In the genomic region with DNA sequence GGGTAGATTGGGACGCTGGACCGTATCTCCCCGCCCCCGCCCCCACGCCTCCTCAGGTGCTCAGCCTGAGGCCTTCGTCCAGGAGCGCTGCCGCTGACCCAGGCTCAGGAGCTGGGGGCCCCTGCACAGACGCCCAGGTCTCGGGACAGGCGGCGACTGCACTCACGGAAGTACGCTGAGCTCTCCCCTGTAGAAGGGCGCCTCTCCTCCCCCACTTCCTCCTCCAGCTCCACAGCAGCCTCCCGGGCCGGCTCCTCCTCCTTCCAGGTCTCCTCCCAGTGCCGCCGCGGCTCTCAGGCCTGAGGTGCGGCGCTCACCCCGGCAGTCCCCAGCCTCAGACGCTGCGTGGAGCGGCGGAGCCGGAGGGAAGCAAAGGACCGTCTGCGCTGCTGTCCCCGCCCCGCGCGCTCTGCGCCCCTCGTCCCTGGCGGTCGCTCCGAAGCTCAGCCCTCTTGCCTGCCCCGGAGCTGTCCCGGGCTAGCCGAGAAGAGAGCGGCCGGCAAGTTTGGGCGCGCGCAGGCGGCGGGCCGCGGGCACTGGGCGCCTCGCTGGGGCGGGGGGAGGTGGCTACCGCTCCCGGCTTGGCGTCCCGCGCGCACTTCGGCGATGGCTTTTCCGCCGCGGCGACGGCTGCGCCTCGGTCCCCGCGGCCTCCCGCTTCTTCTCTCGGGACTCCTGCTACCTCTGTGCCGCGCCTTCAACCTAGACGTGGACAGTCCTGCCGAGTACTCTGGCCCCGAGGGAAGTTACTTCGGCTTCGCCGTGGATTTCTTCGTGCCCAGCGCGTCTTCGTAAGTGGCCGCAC, we compare ENCODE assay signal across 1 cellular context.
TF ChIP-seq lines count a peak whose summit lies in the region.

A gene (plus strand): TSS at position 324 of the 805 bp plus-strand sequence. CDS start 283 bp downstream, at position 607.

TF ChIP-seq in HepG2, 621 proteins besides CTCF, POLR2A, EP300 and RAD21 (continued from another document and continues in another):
- TF ChIP-seq, protein P1, sequence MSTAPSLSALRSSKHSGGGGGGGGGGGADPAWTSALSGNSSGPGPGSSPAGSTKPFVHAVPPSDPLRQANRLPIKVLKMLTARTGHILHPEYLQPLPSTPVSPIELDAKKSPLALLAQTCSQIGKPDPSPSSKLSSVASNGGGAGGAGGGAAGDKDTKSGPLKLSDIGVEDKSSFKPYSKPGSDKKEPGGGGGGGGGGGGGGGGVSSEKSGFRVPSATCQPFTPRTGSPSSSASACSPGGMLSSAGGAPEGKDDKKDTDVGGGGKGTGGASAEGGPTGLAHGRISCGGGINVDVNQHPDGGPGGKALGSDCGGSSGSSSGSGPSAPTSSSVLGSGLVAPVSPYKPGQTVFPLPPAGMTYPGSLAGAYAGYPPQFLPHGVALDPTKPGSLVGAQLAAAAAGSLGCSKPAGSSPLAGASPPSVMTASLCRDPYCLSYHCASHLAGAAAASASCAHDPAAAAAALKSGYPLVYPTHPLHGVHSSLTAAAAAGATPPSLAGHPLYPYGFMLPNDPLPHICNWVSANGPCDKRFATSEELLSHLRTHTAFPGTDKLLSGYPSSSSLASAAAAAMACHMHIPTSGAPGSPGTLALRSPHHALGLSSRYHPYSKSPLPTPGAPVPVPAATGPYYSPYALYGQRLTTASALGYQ (CRISPR knock-in tag; IDR thresholded peaks at IDR 0.05), result peak; percentile 68
- TF ChIP-seq ZBTB20 (CRISPR knock-in tag; IDR thresholded peaks at IDR 0.05; ENCODE audit: borderline replicate concordance, low read depth) (peak; percentile 86), YEATS2 (CRISPR knock-in tag; IDR thresholded peaks at IDR 0.05; ENCODE audit: borderline replicate concordance) (peak; percentile 65; the same call in 1 of the 2 replicates), NR2F6 (IDR thresholded peaks at IDR 0.05) (no peak; the same call in 1 of the 2 replicates), NR2F6 (CRISPR knock-in tag; IDR thresholded peaks at IDR 0.05) (peak; percentile 58), ZFYVE20 (CRISPR knock-in tag; IDR thresholded peaks at IDR 0.05; ENCODE audit: borderline replicate concordance, low read depth) (no peak), THYN1 (CRISPR knock-in tag; IDR thresholded peaks at IDR 0.05; ENCODE audit: borderline replicate concordance, low read depth) (0 out of 2 replicates have a peak, but pooled peaks have one; percentile 50), NFE2L1 (CRISPR knock-in tag; IDR thresholded peaks at IDR 0.05; ENCODE audit: borderline replicate concordance) (peak; percentile 36; the same call in 1 of the 2 replicates), MED13 (CRISPR knock-in tag; IDR thresholded peaks at IDR 0.05) (no peak; the same call in 1 of the 2 replicates), ZNF180 (CRISPR knock-in tag; IDR thresholded peaks at IDR 0.05; ENCODE audit: borderline replicate concordance, low read depth) (0 out of 2 replicates have a peak, but pooled peaks have one; percentile 30), LCORL (IDR thresholded peaks at IDR 0.05) (no peak), LCORL (CRISPR knock-in tag; IDR thresholded peaks at IDR 0.05) (peak; percentile 93), ZMYM2 (CRISPR knock-in tag; IDR thresholded peaks at IDR 0.05) (no peak; the same call in 1 of the 2 replicates), ZNF44 (CRISPR knock-in tag; IDR thresholded peaks at IDR 0.05) (no peak), SKI (IDR thresholded peaks at IDR 0.05; ENCODE audit: partially characterized antibody) (peak; percentile 89), TSC22D2 (CRISPR knock-in tag; IDR thresholded peaks at IDR 0.05; ENCODE audit: borderline replicate concordance) (peak; percentile 64; the same call in 1 of the 2 replicates), ZNF496 (CRISPR knock-in tag; IDR thresholded peaks at IDR 0.05; ENCODE audit: insufficient replicate concordance) (no peak), GLI4 (CRISPR knock-in tag; IDR thresholded peaks at IDR 0.05; ENCODE audit: borderline replicate concordance) (peak; percentile 77), ZNF749 (CRISPR knock-in tag; IDR thresholded peaks at IDR 0.05; ENCODE audit: borderline replicate concordance) (no peak)
- TF ChIP-seq, protein P2, sequence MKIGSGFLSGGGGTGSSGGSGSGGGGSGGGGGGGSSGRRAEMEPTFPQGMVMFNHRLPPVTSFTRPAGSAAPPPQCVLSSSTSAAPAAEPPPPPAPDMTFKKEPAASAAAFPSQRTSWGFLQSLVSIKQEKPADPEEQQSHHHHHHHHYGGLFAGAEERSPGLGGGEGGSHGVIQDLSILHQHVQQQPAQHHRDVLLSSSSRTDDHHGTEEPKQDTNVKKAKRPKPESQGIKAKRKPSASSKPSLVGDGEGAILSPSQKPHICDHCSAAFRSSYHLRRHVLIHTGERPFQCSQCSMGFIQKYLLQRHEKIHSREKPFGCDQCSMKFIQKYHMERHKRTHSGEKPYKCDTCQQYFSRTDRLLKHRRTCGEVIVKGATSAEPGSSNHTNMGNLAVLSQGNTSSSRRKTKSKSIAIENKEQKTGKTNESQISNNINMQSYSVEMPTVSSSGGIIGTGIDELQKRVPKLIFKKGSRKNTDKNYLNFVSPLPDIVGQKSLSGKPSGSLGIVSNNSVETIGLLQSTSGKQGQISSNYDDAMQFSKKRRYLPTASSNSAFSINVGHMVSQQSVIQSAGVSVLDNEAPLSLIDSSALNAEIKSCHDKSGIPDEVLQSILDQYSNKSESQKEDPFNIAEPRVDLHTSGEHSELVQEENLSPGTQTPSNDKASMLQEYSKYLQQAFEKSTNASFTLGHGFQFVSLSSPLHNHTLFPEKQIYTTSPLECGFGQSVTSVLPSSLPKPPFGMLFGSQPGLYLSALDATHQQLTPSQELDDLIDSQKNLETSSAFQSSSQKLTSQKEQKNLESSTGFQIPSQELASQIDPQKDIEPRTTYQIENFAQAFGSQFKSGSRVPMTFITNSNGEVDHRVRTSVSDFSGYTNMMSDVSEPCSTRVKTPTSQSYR (CRISPR knock-in tag; IDR thresholded peaks at IDR 0.05; ENCODE audit: borderline replicate concordance), result peak; percentile 87
- TF ChIP-seq, protein P3, sequence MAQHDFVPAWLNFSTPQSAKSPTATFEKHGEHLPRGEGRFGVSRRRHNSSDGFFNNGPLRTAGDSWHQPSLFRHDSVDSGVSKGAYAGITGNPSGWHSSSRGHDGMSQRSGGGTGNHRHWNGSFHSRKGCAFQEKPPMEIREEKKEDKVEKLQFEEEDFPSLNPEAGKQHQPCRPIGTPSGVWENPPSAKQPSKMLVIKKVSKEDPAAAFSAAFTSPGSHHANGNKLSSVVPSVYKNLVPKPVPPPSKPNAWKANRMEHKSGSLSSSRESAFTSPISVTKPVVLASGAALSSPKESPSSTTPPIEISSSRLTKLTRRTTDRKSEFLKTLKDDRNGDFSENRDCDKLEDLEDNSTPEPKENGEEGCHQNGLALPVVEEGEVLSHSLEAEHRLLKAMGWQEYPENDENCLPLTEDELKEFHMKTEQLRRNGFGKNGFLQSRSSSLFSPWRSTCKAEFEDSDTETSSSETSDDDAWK (CRISPR knock-in tag; IDR thresholded peaks at IDR 0.05), result no peak
- TF ChIP-seq, protein P4, sequence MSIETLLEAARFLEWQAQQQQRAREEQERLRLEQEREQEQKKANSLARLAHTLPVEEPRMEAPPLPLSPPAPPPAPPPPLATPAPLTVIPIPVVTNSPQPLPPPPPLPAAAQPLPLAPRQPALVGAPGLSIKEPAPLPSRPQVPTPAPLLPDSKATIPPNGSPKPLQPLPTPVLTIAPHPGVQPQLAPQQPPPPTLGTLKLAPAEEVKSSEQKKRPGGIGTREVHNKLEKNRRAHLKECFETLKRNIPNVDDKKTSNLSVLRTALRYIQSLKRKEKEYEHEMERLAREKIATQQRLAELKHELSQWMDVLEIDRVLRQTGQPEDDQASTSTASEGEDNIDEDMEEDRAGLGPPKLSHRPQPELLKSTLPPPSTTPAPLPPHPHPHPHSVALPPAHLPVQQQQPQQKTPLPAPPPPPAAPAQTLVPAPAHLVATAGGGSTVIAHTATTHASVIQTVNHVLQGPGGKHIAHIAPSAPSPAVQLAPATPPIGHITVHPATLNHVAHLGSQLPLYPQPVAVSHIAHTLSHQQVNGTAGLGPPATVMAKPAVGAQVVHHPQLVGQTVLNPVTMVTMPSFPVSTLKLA (IDR thresholded peaks at IDR 0.05), result no peak
- TF ChIP-seq, protein P5, sequence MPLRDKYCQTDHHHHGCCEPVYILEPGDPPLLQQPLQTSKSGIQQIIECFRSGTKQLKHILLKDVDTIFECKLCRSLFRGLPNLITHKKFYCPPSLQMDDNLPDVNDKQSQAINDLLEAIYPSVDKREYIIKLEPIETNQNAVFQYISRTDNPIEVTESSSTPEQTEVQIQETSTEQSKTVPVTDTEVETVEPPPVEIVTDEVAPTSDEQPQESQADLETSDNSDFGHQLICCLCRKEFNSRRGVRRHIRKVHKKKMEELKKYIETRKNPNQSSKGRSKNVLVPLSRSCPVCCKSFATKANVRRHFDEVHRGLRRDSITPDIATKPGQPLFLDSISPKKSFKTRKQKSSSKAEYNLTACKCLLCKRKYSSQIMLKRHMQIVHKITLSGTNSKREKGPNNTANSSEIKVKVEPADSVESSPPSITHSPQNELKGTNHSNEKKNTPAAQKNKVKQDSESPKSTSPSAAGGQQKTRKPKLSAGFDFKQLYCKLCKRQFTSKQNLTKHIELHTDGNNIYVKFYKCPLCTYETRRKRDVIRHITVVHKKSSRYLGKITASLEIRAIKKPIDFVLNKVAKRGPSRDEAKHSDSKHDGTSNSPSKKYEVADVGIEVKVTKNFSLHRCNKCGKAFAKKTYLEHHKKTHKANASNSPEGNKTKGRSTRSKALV (CRISPR knock-in tag; IDR thresholded peaks at IDR 0.05), result peak; percentile 98
- TF ChIP-seq, protein P6, sequence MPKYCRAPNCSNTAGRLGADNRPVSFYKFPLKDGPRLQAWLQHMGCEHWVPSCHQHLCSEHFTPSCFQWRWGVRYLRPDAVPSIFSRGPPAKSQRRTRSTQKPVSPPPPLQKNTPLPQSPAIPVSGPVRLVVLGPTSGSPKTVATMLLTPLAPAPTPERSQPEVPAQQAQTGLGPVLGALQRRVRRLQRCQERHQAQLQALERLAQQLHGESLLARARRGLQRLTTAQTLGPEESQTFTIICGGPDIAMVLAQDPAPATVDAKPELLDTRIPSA (CRISPR knock-in tag; IDR thresholded peaks at IDR 0.05; ENCODE audit: borderline replicate concordance), result 0 out of 2 replicates have a peak, but pooled peaks have one; percentile 29
- TF ChIP-seq, protein P7, sequence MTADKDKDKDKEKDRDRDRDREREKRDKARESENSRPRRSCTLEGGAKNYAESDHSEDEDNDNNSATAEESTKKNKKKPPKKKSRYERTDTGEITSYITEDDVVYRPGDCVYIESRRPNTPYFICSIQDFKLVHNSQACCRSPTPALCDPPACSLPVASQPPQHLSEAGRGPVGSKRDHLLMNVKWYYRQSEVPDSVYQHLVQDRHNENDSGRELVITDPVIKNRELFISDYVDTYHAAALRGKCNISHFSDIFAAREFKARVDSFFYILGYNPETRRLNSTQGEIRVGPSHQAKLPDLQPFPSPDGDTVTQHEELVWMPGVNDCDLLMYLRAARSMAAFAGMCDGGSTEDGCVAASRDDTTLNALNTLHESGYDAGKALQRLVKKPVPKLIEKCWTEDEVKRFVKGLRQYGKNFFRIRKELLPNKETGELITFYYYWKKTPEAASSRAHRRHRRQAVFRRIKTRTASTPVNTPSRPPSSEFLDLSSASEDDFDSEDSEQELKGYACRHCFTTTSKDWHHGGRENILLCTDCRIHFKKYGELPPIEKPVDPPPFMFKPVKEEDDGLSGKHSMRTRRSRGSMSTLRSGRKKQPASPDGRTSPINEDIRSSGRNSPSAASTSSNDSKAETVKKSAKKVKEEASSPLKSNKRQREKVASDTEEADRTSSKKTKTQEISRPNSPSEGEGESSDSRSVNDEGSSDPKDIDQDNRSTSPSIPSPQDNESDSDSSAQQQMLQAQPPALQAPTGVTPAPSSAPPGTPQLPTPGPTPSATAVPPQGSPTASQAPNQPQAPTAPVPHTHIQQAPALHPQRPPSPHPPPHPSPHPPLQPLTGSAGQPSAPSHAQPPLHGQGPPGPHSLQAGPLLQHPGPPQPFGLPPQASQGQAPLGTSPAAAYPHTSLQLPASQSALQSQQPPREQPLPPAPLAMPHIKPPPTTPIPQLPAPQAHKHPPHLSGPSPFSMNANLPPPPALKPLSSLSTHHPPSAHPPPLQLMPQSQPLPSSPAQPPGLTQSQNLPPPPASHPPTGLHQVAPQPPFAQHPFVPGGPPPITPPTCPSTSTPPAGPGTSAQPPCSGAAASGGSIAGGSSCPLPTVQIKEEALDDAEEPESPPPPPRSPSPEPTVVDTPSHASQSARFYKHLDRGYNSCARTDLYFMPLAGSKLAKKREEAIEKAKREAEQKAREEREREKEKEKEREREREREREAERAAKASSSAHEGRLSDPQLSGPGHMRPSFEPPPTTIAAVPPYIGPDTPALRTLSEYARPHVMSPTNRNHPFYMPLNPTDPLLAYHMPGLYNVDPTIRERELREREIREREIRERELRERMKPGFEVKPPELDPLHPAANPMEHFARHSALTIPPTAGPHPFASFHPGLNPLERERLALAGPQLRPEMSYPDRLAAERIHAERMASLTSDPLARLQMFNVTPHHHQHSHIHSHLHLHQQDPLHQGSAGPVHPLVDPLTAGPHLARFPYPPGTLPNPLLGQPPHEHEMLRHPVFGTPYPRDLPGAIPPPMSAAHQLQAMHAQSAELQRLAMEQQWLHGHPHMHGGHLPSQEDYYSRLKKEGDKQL (CRISPR knock-in tag; IDR thresholded peaks at IDR 0.05; ENCODE audit: low read depth), result peak; percentile 34; the same call in 1 of the 2 replicates
